Comparison of ENCODE assay signal across 38 cellular contexts in the genomic region with DNA sequence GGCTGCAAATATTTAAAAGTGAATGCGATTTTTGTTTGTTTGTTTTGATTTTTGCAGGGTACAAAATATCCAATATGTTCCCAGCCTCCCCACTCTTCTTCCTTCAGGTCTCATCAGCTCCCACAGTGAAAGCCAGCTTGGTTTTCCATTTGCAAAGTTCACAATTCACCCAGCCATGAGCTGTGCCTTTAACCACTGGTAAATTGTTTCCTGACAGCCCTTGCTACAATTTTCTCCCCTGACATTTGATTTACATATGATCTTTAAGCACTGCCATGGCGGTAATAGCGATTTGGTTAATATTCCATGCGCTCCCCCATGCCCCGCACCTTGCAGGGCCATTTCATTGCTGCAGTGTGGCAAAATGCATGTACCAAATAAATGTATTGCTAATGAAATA.
"Had no signal": no experiment of that assay in that cellular context is flagged by ENCODE, and none has a peak within 500 bp of the region (broad histone marks: within the 10 kb centered on the region; RNA-seq: fewer than 3 reads in every experiment).

No MANE protein-coding gene starts in this region.

- H3K9me3 ChIP-seq: adrenal gland, ascending aorta, body of pancreas, breast epithelium had no signal

- FAIRE-seq: bronchial epithelial cell had no signal

- H3K9me3 Mint-ChIP-seq: activated naive CD4-positive, alpha-beta T cell treated with anti-CD3 and anti-CD28 coated beads, Interleukin-2, amount 10 ng/mL, durations not matched to agents 7 days and 5 days; activated naive CD8-positive, alpha-beta T cell treated with anti-CD3 and anti-CD28 coated beads for 36 hours; activated naive CD8-positive, alpha-beta T cell treated with anti-CD3 and anti-CD28 coated beads, Interleukin-2, amount 10 ng/mL, durations not matched to agents 7 days and 5 days; activated naive CD8-positive, alpha-beta T cell treated with anti-CD3 and anti-CD28 coated beads, Interleukin-2, amount 50 U/mL, for 24 hours; activated T-cell treated with anti-CD3 and anti-CD28 coated beads, Interleukin-2, amount 50 U/mL, for 24 hours; activated T-cell treated with anti-CD3 and anti-CD28 coated beads, Interleukin-2, amount 50 U/mL, for 4 hours; activated T-helper 1 cell treated with anti-CD3 and anti-CD28 coated beads, Interleukin-12 subunit alpha, Interleukin-12 subunit beta, Interleukin-2, Interleukin-4 antibody, amounts not matched to agents 30 ng/mL and 10 ng/mL and 1 ng/mL, durations not matched to agents 14 hours and 24 hours and 36 hours; activated T-helper 17 cell treated with anti-CD3 and anti-CD28 coated beads, Interleukin-2, amount 50 U/mL, for 72 hours; activated T-helper 2 cell treated with anti-CD3 and anti-CD28 coated beads, Interferon-gamma antibody, Interleukin-2, Interleukin-4, amounts not matched to agents 10 μg/mL and 5 μg/mL and 100 μg/mL, durations not matched to agents 14 hours and 24 hours and 36 hours; central memory CD8-positive, alpha-beta T cell had no signal

- H3K27me3 ChIP-seq: ascending aorta, body of pancreas, brain microvascular endothelial cell had no signal

- H3K4me3 Mint-ChIP-seq: activated naive CD4-positive, alpha-beta T cell treated with anti-CD3 and anti-CD28 coated beads for 36 hours; activated naive CD4-positive, alpha-beta T cell treated with anti-CD3 and anti-CD28 coated beads, Interleukin-2, amount 10 ng/mL, durations not matched to agents 7 days and 5 days; activated naive CD4-positive, alpha-beta T cell treated with anti-CD3 and anti-CD28 coated beads, Interleukin-2, amount 50 U/mL, for 24 hours; activated naive CD8-positive, alpha-beta T cell; activated naive CD8-positive, alpha-beta T cell treated with anti-CD3 and anti-CD28 coated beads for 36 hours; activated naive CD8-positive, alpha-beta T cell treated with anti-CD3 and anti-CD28 coated beads, Interleukin-2, amount 10 ng/mL, durations not matched to agents 7 days and 5 days; activated naive CD8-positive, alpha-beta T cell treated with anti-CD3 and anti-CD28 coated beads, Interleukin-2, amount 50 U/mL, for 24 hours; activated T-cell treated with anti-CD3 and anti-CD28 coated beads, Interleukin-2, amount 50 U/mL, for 24 hours; activated T-cell treated with anti-CD3 and anti-CD28 coated beads, Interleukin-2, amount 50 U/mL, for 4 hours; activated T-cell treated with anti-CD3 and anti-CD28 coated beads, Interleukin-2, amount 50 U/mL, for 72 hours; activated T-helper 1 cell treated with anti-CD3 and anti-CD28 coated beads, Interleukin-12 subunit alpha, Interleukin-12 subunit beta, Interleukin-2, Interleukin-4 antibody, amounts not matched to agents 30 ng/mL and 10 ng/mL and 1 ng/mL, durations not matched to agents 14 hours and 24 hours and 36 hours; activated T-helper 17 cell treated with anti-CD3 and anti-CD28 coated beads, Interleukin-2, amount 50 U/mL, for 72 hours; central memory CD8-positive, alpha-beta T cell had no signal

- H3K36me3 Mint-ChIP-seq: activated naive CD4-positive, alpha-beta T cell treated with anti-CD3 and anti-CD28 coated beads, Interleukin-2, amount 10 ng/mL, durations not matched to agents 7 days and 5 days; activated naive CD4-positive, alpha-beta T cell treated with anti-CD3 and anti-CD28 coated beads, Interleukin-2, amount 50 U/mL, for 24 hours; activated naive CD4-positive, alpha-beta T cell treated with anti-CD3 and anti-CD28 coated beads, Interleukin-2, amount 50 U/mL, for 72 hours; activated naive CD8-positive, alpha-beta T cell; activated naive CD8-positive, alpha-beta T cell treated with anti-CD3 and anti-CD28 coated beads for 36 hours; activated naive CD8-positive, alpha-beta T cell treated with anti-CD3 and anti-CD28 coated beads, Interleukin-2, amount 10 ng/mL, durations not matched to agents 7 days and 5 days had no signal

- H3K27ac ChIP-seq: adrenal gland, ascending aorta, body of pancreas, brain microvascular endothelial cell, breast epithelium, cardiac muscle cell had no signal

- H3K27me3 Mint-ChIP-seq: activated naive CD4-positive, alpha-beta T cell treated with anti-CD3 and anti-CD28 coated beads, Interleukin-2, amount 10 ng/mL, durations not matched to agents 7 days and 5 days; activated naive CD8-positive, alpha-beta T cell treated with anti-CD3 and anti-CD28 coated beads for 36 hours had no signal

- DNase-seq: activated effector memory CD4-positive, alpha-beta T cell treated with anti-CD3 and anti-CD28 coated beads, Interleukin-2, amount 50 U/mL, for 16 hours; activated effector memory CD4-positive, alpha-beta T cell treated with Interleukin-2 at 50 U/mL for 16 hours; activated gamma-delta T cell; activated gamma-delta T cell treated with Interleukin-2 at 50 U/mL for 16 hours; activated naive CD4-positive, alpha-beta T cell; activated naive CD4-positive, alpha-beta T cell treated with anti-CD3 and anti-CD28 coated beads for 36 hours; activated naive CD4-positive, alpha-beta T cell treated with anti-CD3 and anti-CD28 coated beads, Interleukin-2, amount 10 ng/mL, durations not matched to agents 7 days and 5 days; activated naive CD4-positive, alpha-beta T cell treated with anti-CD3 and anti-CD28 coated beads, Interleukin-2, amount 50 U/mL, for 16 hours; activated naive CD4-positive, alpha-beta T cell treated with Interleukin-2 at 50 U/mL for 16 hours; activated naive CD8-positive, alpha-beta T cell treated with anti-CD3 and anti-CD28 coated beads for 36 hours; activated naive CD8-positive, alpha-beta T cell treated with anti-CD3 and anti-CD28 coated beads, Interleukin-2, amount 10 ng/mL, durations not matched to agents 7 days and 5 days; activated naive CD8-positive, alpha-beta T cell treated with anti-CD3 and anti-CD28 coated beads, Interleukin-2, amount 50 U/mL, for 24 hours; activated T-cell treated with anti-CD3 and anti-CD28 coated beads, Interleukin-2, amount 50 U/mL, for 1 hour; activated T-cell treated with anti-CD3 and anti-CD28 coated beads, Interleukin-2, amount 50 U/mL, for 24 hours; activated T-cell treated with anti-CD3 and anti-CD28 coated beads, Interleukin-2, amount 50 U/mL, for 4 hours; activated T-cell treated with anti-CD3 and anti-CD28 coated beads, Interleukin-2, amount 50 U/mL, for 48 hours; activated T-cell treated with anti-CD3 and anti-CD28 coated beads, Interleukin-2, amount 50 U/mL, for 72 hours; adrenal gland; amniotic stem cell; amygdala; anterior cingulate cortex; aorta; body of pancreas; brain microvascular endothelial cell; caudate nucleus; central memory CD4-positive, alpha-beta T cell; cerebellar nuclear complex had no signal

- H3K4me1 Mint-ChIP-seq: activated naive CD4-positive, alpha-beta T cell treated with anti-CD3 and anti-CD28 coated beads, Interleukin-2, amount 10 ng/mL, durations not matched to agents 7 days and 5 days; activated naive CD4-positive, alpha-beta T cell treated with anti-CD3 and anti-CD28 coated beads, Interleukin-2, amount 50 U/mL, for 24 hours; activated naive CD8-positive, alpha-beta T cell treated with anti-CD3 and anti-CD28 coated beads for 36 hours; activated naive CD8-positive, alpha-beta T cell treated with anti-CD3 and anti-CD28 coated beads, Interleukin-2, amount 10 ng/mL, durations not matched to agents 7 days and 5 days; activated naive CD8-positive, alpha-beta T cell treated with anti-CD3 and anti-CD28 coated beads, Interleukin-2, amount 50 U/mL, for 24 hours; activated T-helper 17 cell treated with anti-CD3 and anti-CD28 coated beads, Interleukin-2, amount 50 U/mL, for 72 hours; central memory CD8-positive, alpha-beta T cell had no signal

- H3K4me3 ChIP-seq: adrenal gland, ascending aorta, body of pancreas, breast epithelium, cardiac muscle cell had no signal

- H3K27ac Mint-ChIP-seq: activated naive CD4-positive, alpha-beta T cell treated with anti-CD3 and anti-CD28 coated beads for 36 hours; activated naive CD4-positive, alpha-beta T cell treated with anti-CD3 and anti-CD28 coated beads, Interleukin-2, amount 10 ng/mL, durations not matched to agents 7 days and 5 days; activated naive CD4-positive, alpha-beta T cell treated with anti-CD3 and anti-CD28 coated beads, Interleukin-2, amount 50 U/mL, for 24 hours; activated naive CD4-positive, alpha-beta T cell treated with anti-CD3 and anti-CD28 coated beads, Interleukin-2, amount 50 U/mL, for 72 hours; activated naive CD8-positive, alpha-beta T cell; activated naive CD8-positive, alpha-beta T cell treated with anti-CD3 and anti-CD28 coated beads for 36 hours; activated naive CD8-positive, alpha-beta T cell treated with anti-CD3 and anti-CD28 coated beads, Interleukin-2, amount 10 ng/mL, durations not matched to agents 7 days and 5 days; activated naive CD8-positive, alpha-beta T cell treated with anti-CD3 and anti-CD28 coated beads, Interleukin-2, amount 50 U/mL, for 24 hours; activated T-cell treated with anti-CD3 and anti-CD28 coated beads, Interleukin-2, amount 50 U/mL, for 24 hours; activated T-cell treated with anti-CD3 and anti-CD28 coated beads, Interleukin-2, amount 50 U/mL, for 72 hours; activated T-helper 1 cell treated with anti-CD3 and anti-CD28 coated beads, Interleukin-12 subunit alpha, Interleukin-12 subunit beta, Interleukin-2, Interleukin-4 antibody, amounts not matched to agents 30 ng/mL and 10 ng/mL and 1 ng/mL, durations not matched to agents 14 hours and 24 hours and 36 hours; activated T-helper 17 cell treated with anti-CD3 and anti-CD28 coated beads, Interleukin-2, amount 50 U/mL, for 72 hours; activated T-helper 2 cell treated with anti-CD3 and anti-CD28 coated beads, Interferon-gamma antibody, Interleukin-2, Interleukin-4, amounts not matched to agents 10 μg/mL and 5 μg/mL and 100 μg/mL, durations not matched to agents 14 hours and 24 hours and 36 hours had no signal

- H3K36me3 ChIP-seq: adrenal gland, ascending aorta, brain microvascular endothelial cell, breast epithelium, cardiac muscle cell had no signal
